Comparison of ENCODE assay signal across 13 cellular contexts in the genomic region with DNA sequence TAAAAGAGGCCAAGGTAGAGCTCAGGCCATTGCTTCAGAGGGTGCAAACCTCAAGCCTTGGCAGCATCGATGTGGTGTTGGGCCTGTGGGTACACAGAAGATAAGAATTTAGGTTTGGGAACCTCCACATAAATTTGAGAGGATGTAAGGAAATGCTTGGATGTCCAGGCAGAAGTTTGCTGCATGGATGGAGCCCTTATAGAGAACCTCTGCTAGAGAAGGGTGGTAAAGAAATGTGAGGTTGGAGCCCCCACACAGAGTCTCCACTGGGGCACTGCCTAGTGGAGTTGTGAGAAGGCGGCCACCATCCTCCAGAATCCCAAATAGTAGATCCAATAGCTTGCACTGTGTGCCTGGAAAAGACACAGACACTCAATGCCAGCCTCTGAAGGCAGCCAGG. TPM values are rescaled to one million over a fixed set of nuclear protein-coding genes. Genes with fewer than 3 reads are reported as not detected.
"Had no signal": no experiment of that assay in that cellular context is flagged by ENCODE, and none has a peak within 500 bp of the region (broad histone marks: within the 10 kb centered on the region; RNA-seq: fewer than 3 reads in every experiment).

No MANE protein-coding gene starts in this region.

RNA-seq across cellular contexts. Expression of a gene that starts 9.4 kb away (rescaled TPM):
- total RNA-seq: subcutaneous adipose tissue, temporal lobe, thoracic aorta, tibial nerve, upper lobe of right lung, uterus had no signal

RNA-seq across cellular contexts. Expression of a gene that starts 21.8 kb away (rescaled TPM):
- total RNA-seq: subcutaneous adipose tissue, temporal lobe, testis, thoracic aorta, tibial nerve, upper lobe of right lung, uterus, vagina had no signal
- polyA plus RNA-seq: stomach, thymus had no signal

RNA-seq across cellular contexts. Expression of a gene that starts 27.4 kb away (rescaled TPM):
- total RNA-seq: subcutaneous adipose tissue, suprapubic skin, temporal lobe, thoracic aorta, tibial nerve, upper lobe of left lung, upper lobe of right lung, uterus, vagina had no signal

RNA-seq across cellular contexts. Expression of a gene that starts 32.2 kb away (rescaled TPM):
- total RNA-seq: subcutaneous adipose tissue, temporal lobe, testis, thoracic aorta, tibial nerve, upper lobe of right lung, uterus had no signal

RNA-seq across cellular contexts. Expression of a gene that starts 38.0 kb away (rescaled TPM):
- total RNA-seq: subcutaneous adipose tissue, temporal lobe, thoracic aorta, tibial nerve, upper lobe of right lung, uterus had no signal
- polyA plus RNA-seq: stomach, urinary bladder had no signal
